ENCODE assay signal across 8 cellular contexts in genomic region chr14:35215110-35215872, GRCh38.
DNase-seq lines count a peak whose midpoint lies in the region; TF ChIP-seq lines count a peak whose summit lies in the region.

No MANE protein-coding gene starts in this region.

- H3K18ac ChIP-seq in mesendoderm (ENCODE audit: low read length), result peak overlapping the region; percentile 75

- H3K4ac ChIP-seq in mesendoderm (ENCODE audit: low read depth, low read length), result no peak overlapping the region

- H3K4me1 ChIP-seq in mammary epithelial cell (ENCODE audit: insufficient read depth, low read length), result peaks cover 28% of the 10 kb centered on the region
- no peaks in the 10 kb centered on the region for H3K4me1 ChIP-seq in mesendoderm (ENCODE audit: control insufficient read depth, low read depth, low read length)
- H3K4me1 ChIP-seq in stomach, result peaks cover 0 to 13% (median 3%) of the 10 kb centered on the region in 4 donors

- no peak for TF ChIP-seq POLR2A in stomach (IDR thresholded peaks at IDR 0.05)

- peaks cover 2% of the 10 kb centered on the region for H3K36me3 ChIP-seq in mammary epithelial cell (ENCODE audit: insufficient read depth, low read length)
- H3K36me3 ChIP-seq in mesendoderm (ENCODE audit: control insufficient read depth, insufficient read depth, low read length), result no peaks in the 10 kb centered on the region
- no peaks in the 10 kb centered on the region for H3K36me3 ChIP-seq in stomach

- no peak overlapping the region for H2BK5ac ChIP-seq in mesendoderm (ENCODE audit: low read length)

- WGBS in mammary epithelial cell (ENCODE audit: low coverage, missing lambda C conversion rate), result 78% methylated on average over 6 of the region's 6 CpGs
- WGBS in mesendoderm (ENCODE audit: extremely low coverage, insufficient coverage, low lambda C conversion rate), result no CpG with 5 or more reads among the region's 6 CpGs
- 80 to 88% (median 84%) methylated on average over 6 of the region's 6 CpGs for WGBS in stomach, 5 donors

- TF ChIP-seq EP300 in stomach (IDR thresholded peaks at IDR 0.05), result no peak

- H3K27me3 ChIP-seq in mammary epithelial cell (ENCODE audit: insufficient read depth, low read length) (no peaks in the 10 kb centered on the region), mesendoderm (ENCODE audit: insufficient read depth, low read length, poor library complexity) (no peaks in the 10 kb centered on the region), stomach (no peaks in the 10 kb centered on the region)

- no peak overlapping the region for H3K56ac ChIP-seq in mesendoderm (ENCODE audit: low read length)

- H2BK120ac ChIP-seq in mesendoderm (ENCODE audit: low read depth, low read length), result no peak overlapping the region

- H3K27ac ChIP-seq in mammary epithelial cell (ENCODE audit: insufficient read depth, low read depth, low read length) (peak overlapping the region; percentile 70), mesendoderm (ENCODE audit: low read depth, low read length) (no peak overlapping the region), stomach (no peak overlapping the region)

- no peak overlapping the region for H3K9ac ChIP-seq in mammary epithelial cell (ENCODE audit: insufficient read depth, low read length)
- H3K9ac ChIP-seq in mesendoderm (ENCODE audit: low read length), result no peak overlapping the region

- no peaks in the 10 kb centered on the region for H3K9me3 ChIP-seq in mammary epithelial cell (replicated peaks; ENCODE audit: insufficient read depth, low read length)
- no peaks in the 10 kb centered on the region for H3K9me3 ChIP-seq in stomach

- no peaks in the 10 kb centered on the region for H4K20me1 ChIP-seq in mammary epithelial cell (ENCODE audit: insufficient read depth, low read length)

- H3K4me3 ChIP-seq in mammary epithelial cell (replicated peaks in 1 of 3; ENCODE audit: insufficient read depth in 1 of 3, low read depth in 2 of 3, low read length in 3 of 3) (no peak overlapping the region), mesendoderm (ENCODE audit: low read length) (no peak overlapping the region), stomach (no peak overlapping the region)

- H3K4me2 ChIP-seq in mammary epithelial cell (ENCODE audit: insufficient read depth, low read depth, low read length), result peak overlapping the region; percentile 34
- H3K4me2 ChIP-seq in mesendoderm (ENCODE audit: low read length), result no peak overlapping the region

- H4K5ac ChIP-seq in mesendoderm (ENCODE audit: low read length), result no peak overlapping the region

- dilution Hi-C loops in mammary epithelial cell (cut with HindIII; ENCODE audit: low sequenced_read_pairs), result no loop called here

- TF ChIP-seq CTCF in mammary epithelial cell (conservative IDR thresholded peaks at IDR 0.05 in 1 of 2, IDR thresholded peaks at IDR 0.05 in 1 of 2; ENCODE audit: extremely low read depth in 1 of 2, insufficient read depth in 1 of 2, low read depth in 1 of 2, low read length in 2 of 2) (peak; percentile 19 to 51), stomach (IDR thresholded peaks at IDR 0.05) (peak in 2 of 7 experiments; percentile 21)

- H3K79me1 ChIP-seq in mesendoderm (ENCODE audit: low read length), result no peaks in the 10 kb centered on the region

- no peak overlapping the region for H2AFZ ChIP-seq in mammary epithelial cell (ENCODE audit: low read depth, low read length)

- no peak overlapping the region for H2AK5ac ChIP-seq in mesendoderm (ENCODE audit: low read length)

- BruUV-seq in mammary epithelial cell (replicated peaks; lab: Mats Ljungman, UMichigan), result no TSS peak

- no peak overlapping the region for H2BK15ac ChIP-seq in mesendoderm (replicated peaks; ENCODE audit: low read depth)

- DNase-seq in EH (ENCODE audit: low read depth), result peak; percentile 71
- peak; percentile 16 for DNase-seq in LoVo (ENCODE audit: low spot score)
- peak; percentile 31 for DNase-seq in mammary epithelial cell
- DNase-seq in mesendoderm, result peak; percentile 74
- DNase-seq in activated gamma-delta T cell (lab: John Stamatoyannopoulos, UW), result no peak
- no peak for DNase-seq in stomach
- no peak for DNase-seq in activated CD4-positive, alpha-beta T cell treated with anti-CD3 and anti-CD28 coated beads, Interleukin-2, amount 50 U/mL, for 4 hours
- DNase-seq in D341Med (ENCODE audit: low spot score), result no peak

- CTCF ChIA-PET in mammary epithelial cell (lab: Charles Lee; ENCODE audit: low non-redundant PET), result interaction anchor here (0.5 to 1.1 kb wide), 7 partner anchors 11 to 1980 kb away, joined by 3 to 12 read pairs (median 3); partner anchors contain the start of genes NFKBIA and PSMA6

- no peak overlapping the region for H4K8ac ChIP-seq in mesendoderm (ENCODE audit: low read depth, low read length)

- intact Hi-C loops in mammary epithelial cell (cut with micrococcal nuclease) (loop anchor here (5.0 to 10.0 kb wide), 2 partner anchors 73 to 170 kb away; partner anchors contain the start of gene FAM177A1), stomach (cut with DNase I; ENCODE audit: low total_unique reads) (loop anchor here (5.0 kb wide), 1 partner anchor 197 kb away; no protein-coding TSS in a partner anchor)

- in situ Hi-C loops in mammary epithelial cell (cut with MboI; ENCODE audit: low sequenced_read_pairs in 2 of 2), result loop anchor here (5.0 to 10.0 kb wide), 3 partner anchors 60 to 197 kb away; no protein-coding TSS in a partner anchor

- H3K23ac ChIP-seq in mesendoderm (ENCODE audit: low read length), result no peak overlapping the region

- H3K79me2 ChIP-seq in mammary epithelial cell (ENCODE audit: insufficient read depth, low read length) (no peaks in the 10 kb centered on the region), mesendoderm (ENCODE audit: control insufficient read depth, insufficient read depth, low read length) (no peaks in the 10 kb centered on the region)

Comparison
In these comparisons a context has a peak if more than half of its experiments do, and no peak if none do; other contexts are left out.
1. DNase-seq: peak in EH (single experiment), LoVo (single experiment), mammary epithelial cell (single experiment) and mesendoderm (single experiment); none in activated gamma-delta T cell (single experiment), stomach (single experiment), activated CD4-positive, alpha-beta T cell treated with anti-CD3 and anti-CD28 coated beads, Interleukin-2, amount 50 U/mL, for 4 hours (0 of 2) and D341Med (single experiment).